ENCODE assay signal across 3 cellular contexts in genomic region chr2:21535826-21536225, GRCh38.
TF ChIP-seq lines count a peak whose summit lies in the region.

No MANE protein-coding gene starts in this region.

TF ChIP-seq in liver, 16 proteins besides CTCF, POLR2A, EP300 and RAD21 (continued from another document):
- no peak for TF ChIP-seq GABPA (IDR thresholded peaks at IDR 0.05 in 1 of 2, conservative IDR thresholded peaks at IDR 0.05 in 1 of 2)
- TF ChIP-seq REST (IDR thresholded peaks at IDR 0.05), result no peak
- TF ChIP-seq NR2F2 (IDR thresholded peaks at IDR 0.05), result no peak
- no peak for TF ChIP-seq HNF4G (IDR thresholded peaks at IDR 0.05)
- no peak for TF ChIP-seq HNF4A (conservative IDR thresholded peaks at IDR 0.05)
- TF ChIP-seq EGR1 (IDR thresholded peaks at IDR 0.05; ENCODE audit: low read depth in 2 of 2), result no peak
- TF ChIP-seq ATF3 (IDR thresholded peaks at IDR 0.05), result no peak
- no peak for TF ChIP-seq FOXA1 (IDR thresholded peaks at IDR 0.05)
- TF ChIP-seq ZBTB33 (IDR thresholded peaks at IDR 0.05), result no peak
- TF ChIP-seq JUND (IDR thresholded peaks at IDR 0.05), result no peak
- TF ChIP-seq MAX (IDR thresholded peaks at IDR 0.05), result no peak
- TF ChIP-seq SP1 (IDR thresholded peaks at IDR 0.05), result no peak
- no peak for TF ChIP-seq FOXA2 (IDR thresholded peaks at IDR 0.05)
- no peak for TF ChIP-seq TAF1 (conservative IDR thresholded peaks at IDR 0.05)
- no peak for TF ChIP-seq YY1 (IDR thresholded peaks at IDR 0.05)

TF ChIP-seq in HEK293, 187 proteins besides CTCF, POLR2A, EP300 and RAD21:
- TF ChIP-seq SETDB1 (IDR thresholded peaks at IDR 0.05; ENCODE audit: insufficient read length, low read length) (peak; percentile 84), ZNF248 (tag by site-specific recombination; IDR thresholded peaks at IDR 0.05) (no peak), ZNF558 (tag by site-specific recombination; IDR thresholded peaks at IDR 0.05) (no peak)
TF ChIP-seq in HEK293: peak in this region for 1.

TF ChIP-seq in K562, 482 proteins besides CTCF, POLR2A, EP300 and RAD21 (continued from another document):
- no peak for TF ChIP-seq REST (CRISPR knock-in tag; IDR thresholded peaks at IDR 0.05; ENCODE audit: low read depth)
- TF ChIP-seq ZNF3 (CRISPR knock-in tag; IDR thresholded peaks at IDR 0.05), result no peak
- TF ChIP-seq ZFP36 (IDR thresholded peaks at IDR 0.05; ENCODE audit: low read depth, low read length, partially characterized antibody), result peak; percentile 33
- no peak for TF ChIP-seq ZNF785 (CRISPR knock-in tag; IDR thresholded peaks at IDR 0.05)
- no peak for TF ChIP-seq CBFB (CRISPR knock-in tag; IDR thresholded peaks at IDR 0.05)
- TF ChIP-seq CBX5 (IDR thresholded peaks at IDR 0.05; ENCODE audit: borderline replicate concordance, low read depth), result 0 out of 2 replicates have a peak, but pooled peaks have one; percentile 52
